In the genomic region with DNA sequence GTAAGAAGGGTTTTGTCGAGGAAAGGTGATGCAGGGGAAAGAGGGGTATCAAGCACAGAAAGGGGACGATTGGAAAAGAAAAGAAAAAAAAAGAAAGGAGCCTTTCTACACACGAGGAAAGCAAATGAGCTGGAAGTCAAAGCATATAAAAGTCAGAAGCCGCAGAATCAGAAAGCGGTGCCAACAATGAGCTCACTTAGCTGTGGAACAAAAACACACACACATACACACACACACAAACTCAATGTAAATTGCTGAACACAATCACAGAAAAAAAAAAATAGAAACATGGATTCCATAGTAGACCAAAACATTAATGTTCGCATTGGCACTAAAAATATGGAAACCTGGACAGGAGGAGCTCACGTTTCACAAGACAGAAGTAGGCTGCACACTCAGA, we compare ENCODE assay signal across 23 cellular contexts.
"Had no signal": no experiment of that assay in that cellular context is flagged by ENCODE, and none has a peak within 500 bp of the region (broad histone marks: within the 10 kb centered on the region; RNA-seq: fewer than 3 reads in every experiment).

No MANE protein-coding gene starts in this region.

- DNase-seq: dermis blood vessel endothelial cell; effector memory CD4-positive, alpha-beta T cell; foreskin fibroblast; gastrocnemius medialis; head of caudate nucleus; left ventricle myocardium superior; lower lobe of right lung; naive B cell; stimulated activated CD4-positive, alpha-beta T cell treated with anti-CD3 and anti-CD28 coated beads, Interleukin-12 subunit alpha, Interleukin-12 subunit beta, amount 100 ng/mL, for 4 hours; stimulated activated CD4-positive, alpha-beta T cell treated with anti-CD3 and anti-CD28 coated beads, Interleukin-1b, Interleukin-23, amount 100 ng/mL, for 48 hours; stimulated activated CD4-positive, alpha-beta T cell treated with anti-CD3 and anti-CD28 coated beads, Interleukin-4, amount 100 ng/mL, for 1 hour; stimulated activated CD8-positive, alpha-beta memory T cell treated with anti-CD3 and anti-CD28 coated beads, Interleukin-4, amount 100 ng/mL, for 48 hours; stimulated activated naive CD4-positive, alpha-beta T cell treated with Interleukin-2 at 50 U/mL for 16 hours; stomach; thyroid gland; trophoblast cell had no signal

- H3K4me3 ChIP-seq: coronary artery, esophagus muscularis mucosa, gastrocnemius medialis, lower lobe of right lung, right atrium auricular region, smooth muscle cell, stomach, thyroid gland, vagina had no signal

- ATAC-seq: gastrocnemius medialis; left ventricle myocardium superior; lower lobe of right lung; natural killer cell treated with Interleukin-12 subunit alpha and Interleukin-12 subunit beta and Interleukin-15 and Interleukin-18, amount 100 ng/mL, for 72 hours; sciatic nerve had no signal
